ENCODE assay signal across 13 cellular contexts in genomic region chr14:21219561-21220111, GRCh38. TPM values are rescaled to one million over a fixed set of nuclear protein-coding genes. Genes with fewer than 3 reads are reported as not detected.
DNase-seq lines count a peak whose midpoint lies in the region; ATAC-seq and TF ChIP-seq lines count a peak whose summit lies in the region.
"Had no signal": no experiment of that assay in that cellular context is flagged by ENCODE, and none has a peak within 500 bp of the region (broad histone marks: within the 10 kb centered on the region; RNA-seq: fewer than 3 reads in every experiment).

No MANE protein-coding gene starts in this region.

- no peak overlapping the region for H3K9ac ChIP-seq in fibroblast of lung (ENCODE audit: insufficient read depth, low read length)

- peak overlapping the region; percentile 2 for H3K4me3 Mint-ChIP-seq in activated T-cell treated with anti-CD3 and anti-CD28 coated beads, Interleukin-2, amount 50 U/mL, for 24 hours
- no peak overlapping the region for H3K4me3 Mint-ChIP-seq in stimulated activated memory B cell treated with anti-CD40 and anti-IgM and Interleukin-4, amounts not matched to agents 10 μg/mL and 1 μg/mL and 100 μg/mL, for 72 hours

- no peak for TF ChIP-seq CTCF in fibroblast of lung (conservative IDR thresholded peaks at IDR 0.05 in 1 of 2, IDR thresholded peaks at IDR 0.05 in 1 of 2; ENCODE audit: low read depth in 1 of 2, low read length in 2 of 2)

- H3K79me2 ChIP-seq in fibroblast of lung (ENCODE audit: control insufficient read depth, insufficient read depth, low read length), result peaks cover 94% of the 10 kb centered on the region

- peaks cover 16% of the 10 kb centered on the region for H3K4me1 ChIP-seq in fibroblast of lung (ENCODE audit: control insufficient read depth, extremely low read depth, insufficient read depth, low read length)

- H3K27me3 ChIP-seq in fibroblast of lung (ENCODE audit: control insufficient read depth, insufficient read depth, low read length), result no peaks in the 10 kb centered on the region

- H3K9me3 ChIP-seq in fibroblast of lung (ENCODE audit: control insufficient read depth, insufficient read depth, low read depth, low read length), result no peaks in the 10 kb centered on the region

- H3K36me3 Mint-ChIP-seq in activated T-cell treated with anti-CD3 and anti-CD28 coated beads, Interleukin-2, amount 50 U/mL, for 24 hours (ENCODE audit: low read depth), result peaks cover 99% of the 10 kb centered on the region
- H3K36me3 Mint-ChIP-seq in stimulated activated memory B cell treated with anti-CD40 and anti-IgM and Interleukin-4, amounts not matched to agents 10 μg/mL and 1 μg/mL and 100 μg/mL, for 72 hours, result peaks cover 72% of the 10 kb centered on the region

- peak overlapping the region; percentile 87 for H3K27ac Mint-ChIP-seq in activated T-cell treated with anti-CD3 and anti-CD28 coated beads, Interleukin-2, amount 50 U/mL, for 24 hours
- H3K27ac Mint-ChIP-seq in stimulated activated memory B cell treated with anti-CD40 and anti-IgM and Interleukin-4, amounts not matched to agents 10 μg/mL and 1 μg/mL and 100 μg/mL, for 72 hours, result peak overlapping the region; percentile 7

- no peaks in the 10 kb centered on the region for H4K20me1 ChIP-seq in fibroblast of lung (ENCODE audit: control insufficient read depth, extremely low read depth, insufficient read depth, low read length)

- H3K4me2 ChIP-seq in fibroblast of lung (ENCODE audit: extremely low read depth, insufficient read depth, low read length), result peak overlapping the region; percentile 30

- ATAC-seq in SK-N-SH treated with all-trans-retinoic acid at 6 μM for 48 hours (peak; percentile 9; the same call in 2 of the 3 replicates), HG03432 (IDR thresholded peaks at IDR 0.05; ENCODE audit: unreplicated experiment) (no peak)
- no peak for ATAC-seq in stimulated activated memory B cell treated with anti-CD40 and anti-IgM and Interleukin-4, amounts not matched to agents 10 μg/mL and 1 μg/mL and 100 μg/mL, for 72 hours

- H3K9me3 Mint-ChIP-seq in activated T-cell treated with anti-CD3 and anti-CD28 coated beads, Interleukin-2, amount 50 U/mL, for 24 hours, result no peaks in the 10 kb centered on the region
- H3K9me3 Mint-ChIP-seq in stimulated activated memory B cell treated with anti-CD40 and anti-IgM and Interleukin-4, amounts not matched to agents 10 μg/mL and 1 μg/mL and 100 μg/mL, for 72 hours, result no peaks in the 10 kb centered on the region

- no peaks in the 10 kb centered on the region for H3K27me3 Mint-ChIP-seq in activated T-cell treated with anti-CD3 and anti-CD28 coated beads, Interleukin-2, amount 50 U/mL, for 24 hours
- no peaks in the 10 kb centered on the region for H3K27me3 Mint-ChIP-seq in stimulated activated memory B cell treated with anti-CD40 and anti-IgM and Interleukin-4, amounts not matched to agents 10 μg/mL and 1 μg/mL and 100 μg/mL, for 72 hours

- H3K4me3 ChIP-seq in fibroblast of lung (replicated peaks in 1 of 4; ENCODE audit: control extremely low read depth in 1 of 4, insufficient read depth in 1 of 4, low read depth in 3 of 4, low read length in 4 of 4), result no peak overlapping the region

- H2AFZ ChIP-seq in fibroblast of lung (ENCODE audit: low read length), result no peak overlapping the region

- peaks cover 93% of the 10 kb centered on the region for H3K4me1 Mint-ChIP-seq in activated T-cell treated with anti-CD3 and anti-CD28 coated beads, Interleukin-2, amount 50 U/mL, for 24 hours (ENCODE audit: low read depth)
- peaks cover 66% of the 10 kb centered on the region for H3K4me1 Mint-ChIP-seq in stimulated activated memory B cell treated with anti-CD40 and anti-IgM and Interleukin-4, amounts not matched to agents 10 μg/mL and 1 μg/mL and 100 μg/mL, for 72 hours

- H3K36me3 ChIP-seq in fibroblast of lung (ENCODE audit: control insufficient read depth, insufficient read depth, low read length), result peaks cover 11% of the 10 kb centered on the region

- peak overlapping the region; percentile 50 for H3K27ac ChIP-seq in fibroblast of lung (ENCODE audit: insufficient read depth, low read length)

- no peak for DNase-seq in activated T-cell treated with anti-CD3 and anti-CD28 coated beads, Interleukin-2, amount 50 U/mL, for 24 hours
- no peak for DNase-seq in activated T-cell treated with anti-CD3 and anti-CD28 coated beads for 4 hours
- no peak for DNase-seq in fibroblast of lung (ENCODE audit: low read depth in 2 of 2)
- no peak for DNase-seq in NCI-H774 (lab: John Stamatoyannopoulos, UW)
- DNase-seq in midbrain (lab: John Stamatoyannopoulos, UW), result no peak
- DNase-seq: central memory CD4-positive, alpha-beta T cell; foreskin fibroblast; NCI-H1694; posterior cingulate gyrus; stimulated activated CD4-positive, alpha-beta T cell treated with anti-CD3 and anti-CD28 coated beads, Interleukin-4, amount 100 ng/mL, for 1 hour had no signal

TF ChIP-seq in SK-N-SH treated with all-trans-retinoic acid at 6 μM for 48 hours, 23 proteins besides CTCF, POLR2A, EP300 and RAD21:
- TF ChIP-seq ZC3H10 (CRISPR knock-in tag; IDR thresholded peaks at IDR 0.05) (no peak), PPARA (CRISPR knock-in tag; IDR thresholded peaks at IDR 0.05; ENCODE audit: borderline replicate concordance) (no peak), ARNTL (CRISPR knock-in tag; IDR thresholded peaks at IDR 0.05; ENCODE audit: borderline replicate concordance, low read depth) (no peak), TCF4 (CRISPR knock-in tag; IDR thresholded peaks at IDR 0.05; ENCODE audit: borderline replicate concordance) (no peak), OSR1 (CRISPR knock-in tag; IDR thresholded peaks at IDR 0.05) (no peak), CREB5 (CRISPR knock-in tag; IDR thresholded peaks at IDR 0.05; ENCODE audit: low read depth) (no peak), BACH2 (CRISPR knock-in tag; IDR thresholded peaks at IDR 0.05; ENCODE audit: borderline replicate concordance) (no peak), SNAI2 (CRISPR knock-in tag; IDR thresholded peaks at IDR 0.05) (no peak), CSDC2 (CRISPR knock-in tag; IDR thresholded peaks at IDR 0.05) (no peak)
- TF ChIP-seq, protein P1, sequence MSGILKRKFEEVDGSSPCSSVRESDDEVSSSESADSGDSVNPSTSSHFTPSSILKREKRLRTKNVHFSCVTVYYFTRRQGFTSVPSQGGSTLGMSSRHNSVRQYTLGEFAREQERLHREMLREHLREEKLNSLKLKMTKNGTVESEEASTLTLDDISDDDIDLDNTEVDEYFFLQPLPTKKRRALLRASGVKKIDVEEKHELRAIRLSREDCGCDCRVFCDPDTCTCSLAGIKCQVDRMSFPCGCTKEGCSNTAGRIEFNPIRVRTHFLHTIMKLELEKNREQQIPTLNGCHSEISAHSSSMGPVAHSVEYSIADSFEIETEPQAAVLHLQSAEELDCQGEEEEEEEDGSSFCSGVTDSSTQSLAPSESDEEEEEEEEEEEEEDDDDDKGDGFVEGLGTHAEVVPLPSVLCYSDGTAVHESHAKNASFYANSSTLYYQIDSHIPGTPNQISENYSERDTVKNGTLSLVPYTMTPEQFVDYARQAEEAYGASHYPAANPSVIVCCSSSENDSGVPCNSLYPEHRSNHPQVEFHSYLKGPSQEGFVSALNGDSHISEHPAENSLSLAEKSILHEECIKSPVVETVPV (CRISPR knock-in tag; IDR thresholded peaks at IDR 0.05), result no peak

RNA-seq across cellular contexts. Expression of gene HNRNPC, which starts 49.6 kb away (rescaled TPM):
- total RNA-seq in fibroblast of lung, result 671 and 885 TPM in 2 replicates
- 543 and 766 TPM in 2 replicates for polyA plus RNA-seq in fibroblast of lung
- polyA plus RNA-seq in fibroblast of lung (2012), result 469 and 630 TPM in 2 replicates
- 348 and 524 TPM in 2 replicates for polyA minus RNA-seq in fibroblast of lung (ENCODE audit: low replicate concordance)
